Comparison of ENCODE assay signal across 12 cellular contexts in genomic region chr11:7533199-7534029, GRCh38. TPM values are rescaled to one million over a fixed set of nuclear protein-coding genes. Genes with fewer than 3 reads are reported as not detected.
A peak's percentile ranks its signal among the peaks of the same experiment; 100 is the strongest.
DNase-seq lines count a peak whose midpoint lies in the region; ATAC-seq and TF ChIP-seq lines count a peak whose summit lies in the region.
"Had no signal": no experiment of that assay in that cellular context is flagged by ENCODE, and none has a peak within 500 bp of the region (broad histone marks: within the 10 kb centered on the region; RNA-seq: fewer than 3 reads in every experiment).

No MANE protein-coding gene starts in this region.

- no peak overlapping the region for H3K4me3 Mint-ChIP-seq in activated naive CD8-positive, alpha-beta T cell treated with anti-CD3 and anti-CD28 coated beads, Interleukin-2, amount 50 U/mL, for 24 hours
- H3K4me3 Mint-ChIP-seq: activated T-helper 1 cell treated with anti-CD3 and anti-CD28 coated beads, Interleukin-12 subunit alpha, Interleukin-12 subunit beta, Interleukin-2, Interleukin-4 antibody, amounts not matched to agents 30 ng/mL and 10 ng/mL and 1 ng/mL, durations not matched to agents 14 hours and 24 hours and 36 hours had no signal

- TF ChIP-seq CTCF in left lung (IDR thresholded peaks at IDR 0.05) = no peak
- TF ChIP-seq CTCF in smooth muscle cell (IDR thresholded peaks at IDR 0.05; ENCODE audit: borderline replicate concordance, insufficient read depth, poor library complexity, severe bottlenecking) = no peak

- no peak overlapping the region for H3K27ac ChIP-seq in left lung
- no peak overlapping the region for H3K27ac ChIP-seq in smooth muscle cell (ENCODE audit: low read depth)
- H3K27ac ChIP-seq: brain microvascular endothelial cell, upper lobe of left lung had no signal

- H3K4me3 ChIP-seq in left lung = no peak overlapping the region
- H3K4me3 ChIP-seq in smooth muscle cell = no peak overlapping the region
- H3K4me3 ChIP-seq: MG63, upper lobe of left lung had no signal

- no peaks in the 10 kb centered on the region for H3K79me2 ChIP-seq in smooth muscle cell (ENCODE audit: low read depth)

- H3K9me3 Mint-ChIP-seq in activated naive CD8-positive, alpha-beta T cell treated with anti-CD3 and anti-CD28 coated beads, Interleukin-2, amount 50 U/mL, for 24 hours = no peaks in the 10 kb centered on the region
- H3K9me3 Mint-ChIP-seq: activated T-helper 1 cell treated with anti-CD3 and anti-CD28 coated beads, Interleukin-12 subunit alpha, Interleukin-12 subunit beta, Interleukin-2, Interleukin-4 antibody, amounts not matched to agents 30 ng/mL and 10 ng/mL and 1 ng/mL, durations not matched to agents 14 hours and 24 hours and 36 hours had no signal

- no peak overlapping the region for H3K9ac ChIP-seq in smooth muscle cell (ENCODE audit: low read depth)

- H3K9me3 ChIP-seq in left lung (no peaks in the 10 kb centered on the region), smooth muscle cell (replicated peaks; ENCODE audit: low read depth) (no peaks in the 10 kb centered on the region)
- H3K9me3 ChIP-seq: MG63, upper lobe of left lung had no signal

- no peaks in the 10 kb centered on the region for H4K20me1 ChIP-seq in smooth muscle cell (ENCODE audit: low read depth)

- peak; percentile 25 for ATAC-seq in GM18858 (IDR thresholded peaks at IDR 0.05; ENCODE audit: unreplicated experiment)
- ATAC-seq in GM21528 (IDR thresholded peaks at IDR 0.05; ENCODE audit: low FRiP score, unreplicated experiment) = peak; percentile 45
- ATAC-seq in HG03095 (IDR thresholded peaks at IDR 0.05; ENCODE audit: unreplicated experiment) = peak; percentile 30
- peak; percentile 60 for ATAC-seq in left lung
- no peak for ATAC-seq in activated naive CD8-positive, alpha-beta T cell treated with anti-CD3 and anti-CD28 coated beads, Interleukin-2, amount 50 U/mL, for 24 hours
- ATAC-seq in HG03457 (IDR thresholded peaks at IDR 0.05; ENCODE audit: unreplicated experiment) = no peak

- H3K27ac Mint-ChIP-seq in activated naive CD8-positive, alpha-beta T cell treated with anti-CD3 and anti-CD28 coated beads, Interleukin-2, amount 50 U/mL, for 24 hours = no peak overlapping the region
- H3K27ac Mint-ChIP-seq: activated T-helper 1 cell treated with anti-CD3 and anti-CD28 coated beads, Interleukin-12 subunit alpha, Interleukin-12 subunit beta, Interleukin-2, Interleukin-4 antibody, amounts not matched to agents 30 ng/mL and 10 ng/mL and 1 ng/mL, durations not matched to agents 14 hours and 24 hours and 36 hours had no signal

- H3K4me1 Mint-ChIP-seq in activated naive CD8-positive, alpha-beta T cell treated with anti-CD3 and anti-CD28 coated beads, Interleukin-2, amount 50 U/mL, for 24 hours = peaks cover 64% of the 10 kb centered on the region

- no peak for DNase-seq in left lung
- no peak for DNase-seq in smooth muscle cell (lab: John Stamatoyannopoulos, UW; ENCODE audit: unreplicated experiment)
- no peak for DNase-seq in activated CD4-positive, alpha-beta T cell treated with anti-CD3 and anti-CD28 coated beads, Interleukin-2, amount 50 U/mL, for 48 hours
- DNase-seq in activated naive CD8-positive, alpha-beta T cell treated with anti-CD3 and anti-CD28 coated beads, Interleukin-2, amount 50 U/mL, for 24 hours = no peak
- DNase-seq: brain microvascular endothelial cell, MG63, upper lobe of left lung had no signal

- H2AFZ ChIP-seq in smooth muscle cell (ENCODE audit: low read depth) = no peak overlapping the region

- intact Hi-C loops in left lung (cut with DNase I) = no loop called here

- H3F3A ChIP-seq in smooth muscle cell (ENCODE audit: low read depth) = no peaks in the 10 kb centered on the region

- peaks cover 1% of the 10 kb centered on the region for H3K27me3 Mint-ChIP-seq in activated naive CD8-positive, alpha-beta T cell treated with anti-CD3 and anti-CD28 coated beads, Interleukin-2, amount 50 U/mL, for 24 hours

- 95% methylated on average over 8 of the region's 8 CpGs for WGBS in smooth muscle cell (ENCODE audit: low lambda C conversion rate)

- H3K4me1 ChIP-seq in left lung (no peaks in the 10 kb centered on the region), smooth muscle cell (ENCODE audit: low read depth) (no peaks in the 10 kb centered on the region)

- H3K36me3 Mint-ChIP-seq in activated naive CD8-positive, alpha-beta T cell treated with anti-CD3 and anti-CD28 coated beads, Interleukin-2, amount 50 U/mL, for 24 hours (ENCODE audit: low read depth) = no peaks in the 10 kb centered on the region

- H3K27me3 ChIP-seq in left lung = peaks cover 0 to 24% of the 10 kb centered on the region in 2 donors
- H3K27me3 ChIP-seq in smooth muscle cell (ENCODE audit: low read depth) = no peaks in the 10 kb centered on the region
- H3K27me3 ChIP-seq: brain microvascular endothelial cell, MG63, upper lobe of left lung had no signal

- H3K36me3 ChIP-seq in left lung (no peaks in the 10 kb centered on the region), smooth muscle cell (ENCODE audit: low read depth) (no peaks in the 10 kb centered on the region)
- H3K36me3 ChIP-seq: brain microvascular endothelial cell, MG63, upper lobe of left lung had no signal

- no peak overlapping the region for H3K4me2 ChIP-seq in smooth muscle cell

RNA-seq across cellular contexts. Expression of gene PPFIBP2, which starts 19.6 kb away (rescaled TPM):
- total RNA-seq in left lung (10 to 100 TPM; 18.7 to 20.1 TPM), smooth muscle cell (9.8 and 17.1 TPM in 2 replicates)
- polyA plus RNA-seq in smooth muscle cell = 16.4 and 20.2 TPM in 2 replicates

RNA-seq across cellular contexts. Expression of gene OLFML1, which starts 48.1 kb away (rescaled TPM):
- 10 to 100 TPM; 28.8 to 44.2 TPM for total RNA-seq in left lung
- total RNA-seq in smooth muscle cell = not detected in 2 replicates
- polyA plus RNA-seq in smooth muscle cell = 0.14 and 0.22 TPM in 2 replicates
- total RNA-seq: activated T-helper 1 cell treated with anti-CD3 and anti-CD28 coated beads, Interleukin-12 subunit alpha, Interleukin-12 subunit beta, Interleukin-2, Interleukin-4 antibody, amounts not matched to agents 30 ng/mL and 10 ng/mL and 1 ng/mL, durations not matched to agents 14 hours and 24 hours and 36 hours had no signal

Comparison
In these comparisons a context has a peak if more than half of its experiments do, and no peak if none do; other contexts are left out.
1. ATAC-seq: peak in GM18858 (single experiment), GM21528 (single experiment), HG03095 (single experiment) and left lung (single experiment); none in activated naive CD8-positive, alpha-beta T cell treated with anti-CD3 and anti-CD28 coated beads, Interleukin-2, amount 50 U/mL, for 24 hours (single experiment) and HG03457 (single experiment).
2. RNA of gene OLFML1, which starts 48.1 kb away (total RNA-seq): 28.8 to 44.2 TPM in left lung; not detected in smooth muscle cell; every median in the first group is over 10 times any median in the second.